31 cellular contexts compared by ENCODE assay signal in the genomic region with DNA sequence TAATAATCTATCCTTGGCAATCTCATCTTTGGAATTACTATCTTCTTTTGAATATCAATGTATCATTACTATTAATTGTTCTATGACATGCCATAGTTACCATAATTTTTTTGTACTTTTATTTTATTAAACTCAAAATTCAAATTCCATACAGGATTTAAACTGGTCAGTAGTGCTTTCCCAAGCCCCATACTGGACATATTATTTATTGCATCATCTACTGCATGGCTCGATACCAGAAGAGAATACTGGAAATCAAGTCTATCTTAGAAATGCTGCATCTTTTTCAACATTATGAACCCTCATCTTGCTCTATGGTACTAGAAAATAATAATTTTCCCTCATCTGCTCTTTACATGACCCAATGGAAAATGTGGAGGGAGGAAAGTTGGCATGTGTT. TPM values are rescaled to one million over a fixed set of nuclear protein-coding genes. Genes with fewer than 3 reads are reported as not detected.
"Had no signal": no experiment of that assay in that cellular context is flagged by ENCODE, and none has a peak within 500 bp of the region (broad histone marks: within the 10 kb centered on the region; RNA-seq: fewer than 3 reads in every experiment).

No MANE protein-coding gene starts in this region.

- H3K36me3 ChIP-seq: neural progenitor cell, ovary, spleen, suprapubic skin, tibial artery, transverse colon, upper lobe of right lung, uterus had no signal

- H3K4me1 ChIP-seq: parathyroid adenoma, psoas muscle, spleen, suprapubic skin, testis, transverse colon, upper lobe of right lung, uterus had no signal

- H3K4me2 ChIP-seq: neural progenitor cell had no signal

- ATAC-seq: naive thymus-derived CD4-positive, alpha-beta T cell; natural killer cell; psoas muscle; sciatic nerve; stimulated activated naive CD8-positive, alpha-beta T cell treated with anti-CD3 and anti-CD28 coated beads, Interleukin-15, amount 100 ng/mL, for 72 hours; stimulated activated naive CD8-positive, alpha-beta T cell treated with anti-CD3 and anti-CD28 coated beads, Interleukin-15, Interleukin-2, amounts not matched to agents 100 U/mL and 50 U/mL, for 24 hours; upper lobe of right lung had no signal

- H3K36me3 Mint-ChIP-seq: naive thymus-derived CD4-positive, alpha-beta T cell; type B pancreatic cell had no signal

- H3K27me3 Mint-ChIP-seq: naive thymus-derived CD4-positive, alpha-beta T cell; progenitor cell of endocrine pancreas; stimulated activated naive CD8-positive, alpha-beta T cell treated with anti-CD3 and anti-CD28 coated beads, Interleukin-15, amount 100 ng/mL, for 72 hours; type B pancreatic cell had no signal

- H2AFZ ChIP-seq: neural progenitor cell, parathyroid adenoma had no signal

- H3K27ac Mint-ChIP-seq: naive thymus-derived CD4-positive, alpha-beta T cell; natural killer cell; nephron; neural progenitor cell; progenitor cell of endocrine pancreas; stimulated activated naive CD8-positive, alpha-beta T cell treated with anti-CD3 and anti-CD28 coated beads, Interleukin-15, amount 100 ng/mL, for 72 hours; type B pancreatic cell had no signal

- H3K4me3 ChIP-seq: neural progenitor cell, ovary, psoas muscle, skin epidermis, smooth muscle cell, spleen, suprapubic skin, testis, tibial artery, transverse colon, upper lobe of right lung, uterus had no signal

- H3K27me3 ChIP-seq: neural progenitor cell, ovary, spleen, suprapubic skin, testis, tibial artery, transverse colon, upper lobe of right lung, uterus had no signal

- H3K4me1 Mint-ChIP-seq: naive thymus-derived CD4-positive, alpha-beta T cell; natural killer cell; nephron; stimulated activated naive CD8-positive, alpha-beta T cell treated with anti-CD3 and anti-CD28 coated beads, Interleukin-15, amount 100 ng/mL, for 72 hours had no signal

- H3K9me3 ChIP-seq: ovary, psoas muscle, spleen, suprapubic skin, testis, tibial artery, transverse colon, upper lobe of right lung, uterus had no signal

- H3K9ac ChIP-seq: neural progenitor cell, parathyroid adenoma had no signal

- H3K27ac ChIP-seq: neural progenitor cell, ovary, parathyroid adenoma, psoas muscle, skin epidermis, spleen, suprapubic skin, testis, transverse colon, upper lobe of right lung, uterus had no signal

- H3K79me2 ChIP-seq: parathyroid adenoma had no signal

- DNase-seq: naive thymus-derived CD4-positive, alpha-beta T cell; natural killer cell; occipital lobe; ovary; posterior cingulate gyrus; psoas muscle; right cardiac atrium; spleen; stimulated activated CD4-positive, alpha-beta T cell treated with anti-CD3 and anti-CD28 coated beads, Interleukin-12 subunit alpha, Interleukin-12 subunit beta, amount 100 ng/mL, for 4 hours; stimulated activated CD4-positive, alpha-beta T cell treated with anti-CD3 and anti-CD28 coated beads, Interleukin-1b, Interleukin-23, amount 100 ng/mL, for 48 hours; stimulated activated CD4-positive, alpha-beta T cell treated with anti-CD3 and anti-CD28 coated beads, Interleukin-4, amount 100 ng/mL, for 1 hour; stimulated activated CD4-positive, alpha-beta T cell treated with anti-CD3 and anti-CD28 coated beads, Interleukin-4, amount 100 ng/mL, for 4 hours; stimulated activated CD8-positive, alpha-beta memory T cell treated with anti-CD3 and anti-CD28 coated beads, Interleukin-4, amount 100 ng/mL, for 48 hours; stimulated activated naive CD4-positive, alpha-beta T cell; stimulated activated naive CD8-positive, alpha-beta T cell treated with anti-CD3 and anti-CD28 coated beads, Interleukin-15, amount 100 ng/mL, for 72 hours; stimulated activated naive CD8-positive, alpha-beta T cell treated with anti-CD3 and anti-CD28 coated beads, Interleukin-15, Interleukin-2, amounts not matched to agents 100 U/mL and 50 U/mL, for 24 hours; substantia nigra; testis; tibial artery; transverse colon; upper lobe of right lung; uterus had no signal

- H3K4me3 Mint-ChIP-seq: naive thymus-derived CD4-positive, alpha-beta T cell; natural killer cell; nephron; neural progenitor cell; stimulated activated naive CD8-positive, alpha-beta T cell treated with anti-CD3 and anti-CD28 coated beads, Interleukin-15, amount 100 ng/mL, for 72 hours; type B pancreatic cell had no signal

RNA-seq across cellular contexts. Expression of a gene that starts 9.4 kb away (rescaled TPM):
- total RNA-seq: naive thymus-derived CD4-positive, alpha-beta T cell; natural killer cell had no signal
- polyA plus RNA-seq: naive thymus-derived CD4-positive, alpha-beta T cell had no signal
